26 cellular contexts compared by ENCODE assay signal in genomic region chr5:72943307-72943706, GRCh38.
"Had no signal": no experiment of that assay in that cellular context is flagged by ENCODE, and none has a peak within 500 bp of the region (broad histone marks: within the 10 kb centered on the region; RNA-seq: fewer than 3 reads in every experiment).

No MANE protein-coding gene starts in this region.

- H3K9me3 ChIP-seq: colonic mucosa, esophagus muscularis mucosa, gastroesophageal sphincter, heart left ventricle, left ventricle myocardium inferior, lower lobe of right lung, mucosa of descending colon had no signal

- H3K79me2 ChIP-seq: hepatocyte had no signal

- H3K27ac ChIP-seq: colonic mucosa, dorsolateral prefrontal cortex, esophagus muscularis mucosa, foreskin keratinocyte, gastroesophageal sphincter, heart left ventricle, hepatocyte, left ventricle myocardium inferior, lower lobe of right lung had no signal

- DNase-seq: colonic mucosa; cortex of kidney; dermis blood vessel endothelial cell; dorsolateral prefrontal cortex; effector CD4-positive, alpha-beta T cell; effector memory CD4-positive, alpha-beta T cell; foreskin keratinocyte; heart left ventricle; hypothalamus; immature natural killer cell; islet precursor cell; kidney; kidney glomerular epithelial cell; left colon; left ventricle myocardium inferior; lower lobe of right lung; mesenchymal stem cell; mucosa of descending colon; naive B cell; naive thymus-derived CD8-positive, alpha-beta T cell had no signal

- H2AFZ ChIP-seq: hepatocyte had no signal

- FAIRE-seq: endothelial cell of umbilical vein, frontal cortex, kidney had no signal

- H3K4me1 ChIP-seq: colonic mucosa, foreskin keratinocyte, gastroesophageal sphincter had no signal

- ATAC-seq: foreskin keratinocyte; gastroesophageal sphincter; heart left ventricle; left colon; left lobe of liver; lower lobe of right lung; mucosa of descending colon; naive thymus-derived CD8-positive, alpha-beta T cell had no signal

- H3K4me2 ChIP-seq: hepatocyte had no signal

- H3K4me3 ChIP-seq: colonic mucosa, dorsolateral prefrontal cortex, esophagus muscularis mucosa, gastroesophageal sphincter, heart left ventricle, hepatocyte, left ventricle myocardium inferior, lower lobe of right lung, mucosa of descending colon had no signal

- H3K27me3 ChIP-seq: colonic mucosa, dorsolateral prefrontal cortex, esophagus muscularis mucosa, foreskin keratinocyte, gastroesophageal sphincter, heart left ventricle, hepatocyte had no signal

- H3K36me3 ChIP-seq: colonic mucosa, esophagus muscularis mucosa, gastroesophageal sphincter, heart left ventricle, left ventricle myocardium inferior, lower lobe of right lung had no signal
